Comparison of ENCODE assay signal across 19 cellular contexts in genomic region chr11:115085461-115086220, GRCh38.
A peak's percentile ranks its signal among the peaks of the same experiment; 100 is the strongest.
DNase-seq lines count a peak whose midpoint lies in the region; ATAC-seq and TF ChIP-seq lines count a peak whose summit lies in the region.
"Had no signal": no experiment of that assay in that cellular context is flagged by ENCODE, and none has a peak within 500 bp of the region (broad histone marks: within the 10 kb centered on the region; RNA-seq: fewer than 3 reads in every experiment).

No MANE protein-coding gene starts in this region.

- no peaks in the 10 kb centered on the region for H3K9me3 Mint-ChIP-seq in neural progenitor cell
- H3K9me3 Mint-ChIP-seq in H9: no peaks in the 10 kb centered on the region
- H3K9me3 Mint-ChIP-seq: activated naive CD8-positive, alpha-beta T cell treated with anti-CD3 and anti-CD28 coated beads for 36 hours; activated T-helper 17 cell treated with anti-CD3 and anti-CD28 coated beads, Interleukin-2, amount 50 U/mL, for 72 hours; CD8-positive, alpha-beta T cell; dendritic cell treated with granulocyte-macrophage colony-stimulating factor and Interleukin-4, amounts not matched to agents 40 ng/mL and 50 ng/mL, for 4 days had no signal

- H3K4me1 Mint-ChIP-seq in neural progenitor cell (peaks cover 26% of the 10 kb centered on the region), H9 (peaks cover 25 to 31% of the 10 kb centered on the region in 2 experiments)
- H3K4me1 Mint-ChIP-seq: activated CD8-positive, alpha-beta memory T cell treated with anti-CD3 and anti-CD28 coated beads, Interleukin-2, amount 10 ng/mL, durations not matched to agents 7 days and 5 days; activated naive CD8-positive, alpha-beta T cell treated with anti-CD3 and anti-CD28 coated beads for 36 hours; activated T-helper 17 cell treated with anti-CD3 and anti-CD28 coated beads, Interleukin-2, amount 50 U/mL, for 72 hours had no signal

- H2AFZ ChIP-seq in neural progenitor cell (replicated peaks): no peak overlapping the region
- no peak overlapping the region for H2AFZ ChIP-seq in H9 (ENCODE audit: low read length)

- no peaks in the 10 kb centered on the region for H3K9me3 ChIP-seq in BLaER1 treated with 17β-estradiol and CSF1 and Interleukin-3, amounts not matched to agents 10 nM and 100 nM (replicated peaks in 1 of 11)
- H3K9me3 ChIP-seq in neural progenitor cell (ENCODE audit: low read depth) (no peaks in the 10 kb centered on the region), H9 (ENCODE audit: control insufficient read depth, low read depth, low read length) (no peaks in the 10 kb centered on the region)
- H3K9me3 ChIP-seq: suprapubic skin had no signal

- H4K91ac ChIP-seq in H9 (ENCODE audit: insufficient read length, low read depth, low read length): no peak overlapping the region

- H3K4me1 ChIP-seq in BLaER1 treated with 17β-estradiol and CSF1 and Interleukin-3, amounts not matched to agents 10 nM and 100 nM: peaks cover 20 to 51% (median 42%) of the 10 kb centered on the region in 10 experiments
- H3K4me1 ChIP-seq in neural progenitor cell (peaks cover 25% of the 10 kb centered on the region), H9 (ENCODE audit: insufficient read depth, low read length) (no peaks in the 10 kb centered on the region)
- H3K4me1 ChIP-seq: suprapubic skin had no signal

- H4K5ac ChIP-seq in H9 (ENCODE audit: insufficient read length, low read depth, low read length): no peak overlapping the region

- no CpG with 5 or more reads among the region's 6 CpGs for WGBS in H9 (ENCODE audit: extremely low coverage, insufficient read length, low lambda C conversion rate)

- H3K9ac ChIP-seq in BLaER1 treated with 17β-estradiol and CSF1 and Interleukin-3, amounts not matched to agents 10 nM and 100 nM: peak overlapping the region in 5 of 11 experiments; percentile 34 to 78 (median 62); a peak in 7 of 22 replicates
- no peak overlapping the region for H3K9ac ChIP-seq in neural progenitor cell
- no peak overlapping the region for H3K9ac ChIP-seq in H9 (ENCODE audit: extremely low read depth, insufficient read length, low read length)

- no peaks in the 10 kb centered on the region for H3K23me2 ChIP-seq in H9 (ENCODE audit: insufficient read length, low read depth, low read length, poor library complexity, severe bottlenecking)

- H3K27me3 Mint-ChIP-seq in neural progenitor cell (ENCODE audit: insufficient read depth, low read depth) (peaks cover 8% of the 10 kb centered on the region), H9 (ENCODE audit: low read depth) (peaks cover 20% of the 10 kb centered on the region)
- H3K27me3 Mint-ChIP-seq: activated CD8-positive, alpha-beta memory T cell treated with anti-CD3 and anti-CD28 coated beads, Interleukin-2, amount 10 ng/mL, durations not matched to agents 7 days and 5 days; activated naive CD8-positive, alpha-beta T cell treated with anti-CD3 and anti-CD28 coated beads for 36 hours had no signal

- H3K27ac ChIP-seq in BLaER1 treated with 17β-estradiol and CSF1 and Interleukin-3, amounts not matched to agents 10 nM and 100 nM: peak overlapping the region in 8 of 11 experiments; percentile 66 to 87 (median 78); a peak in 13 of 22 replicates
- no peak overlapping the region for H3K27ac ChIP-seq in neural progenitor cell
- H3K27ac ChIP-seq in H9 (ENCODE audit: insufficient read length, low read depth, low read length): no peak overlapping the region
- H3K27ac ChIP-seq: suprapubic skin had no signal

- ATAC-seq in HG02973 (IDR thresholded peaks at IDR 0.05; ENCODE audit: unreplicated experiment): no peak
- ATAC-seq: activated CD8-positive, alpha-beta memory T cell treated with anti-CD3 and anti-CD28 coated beads, Interleukin-2, amount 10 ng/mL, durations not matched to agents 7 days and 5 days; activated T-helper 17 cell treated with anti-CD3 and anti-CD28 coated beads, Interleukin-2, amount 50 U/mL, for 72 hours; CD8-positive, alpha-beta T cell; PC-3; sciatic nerve had no signal

- TF ChIP-seq CTCF in astrocyte of the cerebellum (IDR thresholded peaks at IDR 0.05; ENCODE audit: low read depth, low read length, missing control alignments) (no peak), neural progenitor cell (IDR thresholded peaks at IDR 0.05) (no peak), H9 (conservative IDR thresholded peaks at IDR 0.05) (no peak), GM10266 (IDR thresholded peaks at IDR 0.05; ENCODE audit: control insufficient read depth, insufficient read depth, low read depth, missing control alignments) (no peak)

- in situ Hi-C loops in astrocyte of the cerebellum (cut with HindIII; ENCODE audit: low sequenced_read_pairs): no loop called here

- H3K27ac Mint-ChIP-seq in neural progenitor cell (no peak overlapping the region), H9 (no peak overlapping the region)
- H3K27ac Mint-ChIP-seq: activated CD8-positive, alpha-beta memory T cell treated with anti-CD3 and anti-CD28 coated beads, Interleukin-2, amount 10 ng/mL, durations not matched to agents 7 days and 5 days; activated naive CD8-positive, alpha-beta T cell treated with anti-CD3 and anti-CD28 coated beads for 36 hours; activated T-helper 17 cell treated with anti-CD3 and anti-CD28 coated beads, Interleukin-2, amount 50 U/mL, for 72 hours; CD8-positive, alpha-beta T cell; dendritic cell treated with granulocyte-macrophage colony-stimulating factor and Interleukin-4, amounts not matched to agents 40 ng/mL and 50 ng/mL, for 4 days had no signal

- H2BK15ac ChIP-seq in H9 (ENCODE audit: low read depth, low read length): no peak overlapping the region

- H3K36me3 Mint-ChIP-seq in neural progenitor cell: no peaks in the 10 kb centered on the region
- no peaks in the 10 kb centered on the region for H3K36me3 Mint-ChIP-seq in H9 (ENCODE audit: insufficient read depth in 1 of 3, low read depth in 3 of 3)
- H3K36me3 Mint-ChIP-seq: activated CD8-positive, alpha-beta memory T cell treated with anti-CD3 and anti-CD28 coated beads, Interleukin-2, amount 10 ng/mL, durations not matched to agents 7 days and 5 days; activated naive CD8-positive, alpha-beta T cell treated with anti-CD3 and anti-CD28 coated beads for 36 hours; CD8-positive, alpha-beta T cell had no signal

- H3K79me1 ChIP-seq in H9 (ENCODE audit: insufficient read depth, low read depth, low read length, poor library complexity, severe bottlenecking): no peaks in the 10 kb centered on the region

- H2BK120ac ChIP-seq in H9 (ENCODE audit: low read depth, low read length, poor library complexity, severe bottlenecking): no peak overlapping the region

- no peak overlapping the region for H3K4ac ChIP-seq in H9 (ENCODE audit: low read depth, low read length)

- no peaks in the 10 kb centered on the region; a peak in 1 of 22 replicates for H3K27me3 ChIP-seq in BLaER1 treated with 17β-estradiol and CSF1 and Interleukin-3, amounts not matched to agents 10 nM and 100 nM
- H3K27me3 ChIP-seq in neural progenitor cell: no peaks in the 10 kb centered on the region
- no peaks in the 10 kb centered on the region for H3K27me3 ChIP-seq in H9 (ENCODE audit: insufficient read depth, low read length)

- H3K56ac ChIP-seq in H9 (ENCODE audit: insufficient read length, low read depth, low read length): no peak overlapping the region

- no peaks in the 10 kb centered on the region for H3K36me3 ChIP-seq in BLaER1 treated with 17β-estradiol and CSF1 and Interleukin-3, amounts not matched to agents 10 nM and 100 nM
- no peaks in the 10 kb centered on the region for H3K36me3 ChIP-seq in neural progenitor cell
- H3K36me3 ChIP-seq: suprapubic skin had no signal

- no peak overlapping the region for H2AK5ac ChIP-seq in H9 (ENCODE audit: insufficient read length, low read length)

- H4K20me1 ChIP-seq in BLaER1 treated with 17β-estradiol and CSF1 and Interleukin-3, amounts not matched to agents 10 nM and 100 nM: no peaks in the 10 kb centered on the region
- no peaks in the 10 kb centered on the region for H4K20me1 ChIP-seq in neural progenitor cell (ENCODE audit: low read depth)
- H4K20me1 ChIP-seq in H9 (ENCODE audit: control insufficient read depth, insufficient read depth, insufficient read length): no peaks in the 10 kb centered on the region

- no peak overlapping the region for H4K8ac ChIP-seq in H9 (replicated peaks; ENCODE audit: insufficient read length, low read depth, low read length)

- H3K18ac ChIP-seq in H9 (ENCODE audit: insufficient read length, low read depth, low read length): no peak overlapping the region

- H3K79me2 ChIP-seq in neural progenitor cell (ENCODE audit: low read depth) (no peaks in the 10 kb centered on the region), H9 (ENCODE audit: insufficient read depth, low read length) (no peaks in the 10 kb centered on the region)

- H2BK20ac ChIP-seq in H9 (ENCODE audit: low read depth, low read length, poor library complexity, severe bottlenecking): no peak overlapping the region

- no peak overlapping the region for H2BK5ac ChIP-seq in H9 (ENCODE audit: insufficient read length, low read length)

- peak overlapping the region in 9 of 11 experiments; percentile 85 to 97 (median 93); a peak in 18 of 22 replicates for H3K4me2 ChIP-seq in BLaER1 treated with 17β-estradiol and CSF1 and Interleukin-3, amounts not matched to agents 10 nM and 100 nM
- H3K4me2 ChIP-seq in neural progenitor cell (peak overlapping the region; percentile 5), H9 (ENCODE audit: insufficient read depth, insufficient read length, low read length) (no peak overlapping the region)

- H2BK12ac ChIP-seq in H9 (ENCODE audit: insufficient read length, low read depth, low read length): no peak overlapping the region

- H3K4me3 ChIP-seq in BLaER1 treated with 17β-estradiol and CSF1 and Interleukin-3, amounts not matched to agents 10 nM and 100 nM: peak overlapping the region in 3 of 10 experiments; percentile 35 to 43 (median 40); a peak in 4 of 20 replicates
- no peak overlapping the region for H3K4me3 ChIP-seq in astrocyte of the cerebellum (ENCODE audit: low read depth, low read length)
- H3K4me3 ChIP-seq in neural progenitor cell: no peak overlapping the region
- H3K4me3 ChIP-seq: suprapubic skin had no signal

- no peak overlapping the region for H3T11ph ChIP-seq in H9 (ENCODE audit: low read length)

- no peak overlapping the region for H3K14ac ChIP-seq in H9 (ENCODE audit: insufficient read depth, low read length)

- peaks cover 12% of the 10 kb centered on the region for H3F3A ChIP-seq in neural progenitor cell (ENCODE audit: low read depth)

- H3K4me3 Mint-ChIP-seq in neural progenitor cell: no peak overlapping the region
- no peak overlapping the region for H3K4me3 Mint-ChIP-seq in H9
- H3K4me3 Mint-ChIP-seq: activated CD8-positive, alpha-beta memory T cell treated with anti-CD3 and anti-CD28 coated beads, Interleukin-2, amount 10 ng/mL, durations not matched to agents 7 days and 5 days; activated naive CD8-positive, alpha-beta T cell treated with anti-CD3 and anti-CD28 coated beads for 36 hours; activated T-helper 17 cell treated with anti-CD3 and anti-CD28 coated beads, Interleukin-2, amount 50 U/mL, for 72 hours; CD8-positive, alpha-beta T cell; dendritic cell treated with granulocyte-macrophage colony-stimulating factor and Interleukin-4, amounts not matched to agents 40 ng/mL and 50 ng/mL, for 4 days had no signal

- no peak overlapping the region for H3K23ac ChIP-seq in H9 (ENCODE audit: insufficient read length, low read depth, low read length)

- peak; percentile 14 for DNase-seq in NCI-H1694 (lab: John Stamatoyannopoulos, UW)
- DNase-seq in astrocyte of the cerebellum (ENCODE audit: low read depth): peak; percentile 27
- no peak for DNase-seq in neural progenitor cell (ENCODE audit: low spot score)
- DNase-seq in H9: no peak
- no peak for DNase-seq in GM10266 (ENCODE audit: extremely low spot score)
- DNase-seq: activated CD4-positive, alpha-beta T cell treated with anti-CD3 and anti-CD28 coated beads for 48 hours; activated CD8-positive, alpha-beta memory T cell treated with anti-CD3 and anti-CD28 coated beads, Interleukin-2, amount 10 ng/mL, durations not matched to agents 7 days and 5 days; activated naive CD8-positive, alpha-beta T cell treated with anti-CD3 and anti-CD28 coated beads for 36 hours; CD8-positive, alpha-beta T cell; HCEC 1CT; NCI-H748 treated with DMSO at 0.1 percent for 48 hours; PC-3; stimulated activated CD4-positive, alpha-beta T cell treated with anti-CD3 and anti-CD28 coated beads, Interleukin-15, amount 100 ng/mL, for 24 hours had no signal

Comparison
In these comparisons a context has a peak if more than half of its experiments do, and no peak if none do; other contexts are left out.
1. H3K27ac ChIP-seq: peak in BLaER1 treated with 17β-estradiol and CSF1 and Interleukin-3, amounts not matched to agents 10 nM and 100 nM (8 of 11); none in neural progenitor cell (single experiment) and H9 (single experiment).
2. DNase-seq: peak in NCI-H1694 (single experiment) and astrocyte of the cerebellum (single experiment); none in neural progenitor cell (single experiment), H9 (single experiment) and GM10266 (single experiment).